In the genomic region with DNA sequence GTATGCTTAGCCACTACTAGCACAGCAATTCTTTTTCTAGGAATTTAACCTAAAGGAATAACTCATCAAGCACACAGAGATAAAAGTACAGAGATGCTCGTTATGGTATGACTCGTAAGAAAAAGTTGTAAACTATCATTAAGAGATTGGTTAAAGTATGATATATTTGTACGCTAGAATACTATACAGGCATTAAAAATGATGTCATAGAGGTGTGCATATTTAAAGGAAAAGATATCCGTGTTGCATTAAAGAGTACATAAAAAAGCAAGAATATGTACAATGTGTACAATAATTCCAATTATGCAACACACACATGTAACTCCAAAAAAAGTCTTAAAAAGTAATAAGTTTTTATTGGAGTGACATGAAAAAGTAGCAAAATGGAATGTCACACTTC, we compare ENCODE assay signal across 9 cellular contexts. TPM values are rescaled to one million over a fixed set of nuclear protein-coding genes. Genes with fewer than 3 reads are reported as not detected.
"Had no signal": no experiment of that assay in that cellular context is flagged by ENCODE, and none has a peak within 500 bp of the region (broad histone marks: within the 10 kb centered on the region; RNA-seq: fewer than 3 reads in every experiment).

No MANE protein-coding gene starts in this region.

- DNase-seq: GDM1, GF-D8 had no signal

- ATAC-seq: GM12878 had no signal

- H3K4me3 ChIP-seq: GM12878 had no signal

- FAIRE-seq: G401.6, GM12878, GM12891, GM12892, GM18507, GM19239 had no signal

RNA-seq across cellular contexts. Expression of a gene that starts 54.5 kb away (rescaled TPM):
- total RNA-seq: G401, GM12878 had no signal
